1 cellular context compared by ENCODE assay signal in genomic region chr9:83072498-83072897, GRCh38. TPM values are rescaled to one million over a fixed set of nuclear protein-coding genes. Genes with fewer than 3 reads are reported as not detected.
"Had no signal": no experiment of that assay in that cellular context is flagged by ENCODE, and none has a peak within 500 bp of the region (broad histone marks: within the 10 kb centered on the region; RNA-seq: fewer than 3 reads in every experiment).

No MANE protein-coding gene starts in this region.

RNA-seq across cellular contexts. Expression of gene RASEF, which starts 9.6 kb away (rescaled TPM):
- polyA plus RNA-seq: GM23248 had no signal
